In the genomic region with DNA sequence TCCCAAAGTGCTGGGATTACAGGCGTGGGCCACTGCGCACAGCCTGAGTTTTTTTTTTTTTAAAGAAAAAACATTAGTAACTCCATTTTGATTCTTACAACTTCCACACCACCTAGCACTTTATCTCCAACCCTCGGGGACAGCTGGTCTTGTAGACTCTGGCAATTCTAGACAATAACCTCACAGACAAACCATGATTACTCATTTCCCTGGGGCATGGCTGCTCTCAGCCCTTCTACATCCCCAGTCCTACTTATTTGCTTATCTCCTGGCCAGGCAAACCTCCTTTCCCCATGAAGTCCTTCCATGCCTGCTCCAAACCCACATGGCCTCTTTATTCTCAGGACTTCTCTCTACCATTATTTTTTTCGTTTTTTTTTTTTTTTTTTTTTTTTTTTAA, we compare ENCODE assay signal across 21 cellular contexts.
DNase-seq lines count a peak whose midpoint lies in the region; ATAC-seq, FAIRE-seq and TF ChIP-seq lines count a peak whose summit lies in the region.
"Had no signal": no experiment of that assay in that cellular context is flagged by ENCODE, and none has a peak within 500 bp of the region (broad histone marks: within the 10 kb centered on the region; RNA-seq: fewer than 3 reads in every experiment).

No MANE protein-coding gene starts in this region.

- intact Hi-C loops in CD4-positive, alpha-beta memory T cell (cut with micrococcal nuclease): no loop called here
- intact Hi-C loops in endothelial cell of umbilical vein (cut with micrococcal nuclease): no loop called here

- no peak overlapping the region for H2AFZ ChIP-seq in endothelial cell of umbilical vein (ENCODE audit: low read depth, low read length)
- H2AFZ ChIP-seq: neural progenitor cell had no signal

- CTCF ChIA-PET in CD4-positive, alpha-beta memory T cell (lab: Charles Lee; ENCODE audit: partially characterized antibody): interaction anchor here (1.3 to 2.3 kb wide), 2 partner anchors 12 to 15 kb away, joined by 3 to 5 read pairs; no protein-coding TSS in a partner anchor
- CTCF ChIA-PET in endothelial cell of umbilical vein (lab: Charles Lee): interaction anchor here (1.2 kb wide), 1 partner anchor 18 kb away, joined by 3 read pairs; no protein-coding TSS in a partner anchor

- H3K79me2 ChIP-seq in endothelial cell of umbilical vein (ENCODE audit: control insufficient read depth, insufficient read depth, low read length): no peaks in the 10 kb centered on the region

- no peak for DNase-seq in CD4-positive, alpha-beta memory T cell
- DNase-seq in LHCN-M2 (ENCODE audit: low read depth) (peak; percentile 91), endothelial cell of umbilical vein (ENCODE audit: low read depth, low spot score) (peak; percentile 63), myocyte (ENCODE audit: low read depth) (peak; percentile 83), NCI-H2107 (lab: John Stamatoyannopoulos, UW) (no peak), GF-D8 (lab: John Stamatoyannopoulos, UW) (no peak)
- DNase-seq: activated CD4-positive, alpha-beta T cell treated with anti-CD3 and anti-CD28 coated beads for 4 hours; activated T-cell treated with anti-CD3 and anti-CD28 coated beads, Interleukin-2, amount 50 U/mL, for 1 hour; amygdala; CD8-positive, alpha-beta T cell; effector CD8-positive, alpha-beta T cell; left lung; NCI-H1417 treated with DMSO at 0.1 percent for 48 hours; NCI-H524; small intestine; stomach; T-helper 2 cell had no signal

- H3K27me3 ChIP-seq in CD4-positive, alpha-beta memory T cell (ENCODE audit: insufficient read depth, low read length): no peaks in the 10 kb centered on the region
- H3K27me3 ChIP-seq in endothelial cell of umbilical vein (ENCODE audit: control insufficient read depth in 2 of 2, insufficient read depth in 2 of 2, low read length in 2 of 2): no peaks in the 10 kb centered on the region
- H3K27me3 ChIP-seq: left lung, neural progenitor cell, stomach had no signal

- no peak overlapping the region for H3K4me3 Mint-ChIP-seq in CD4-positive, alpha-beta memory T cell
- H3K4me3 Mint-ChIP-seq: CD8-positive, alpha-beta T cell; neural progenitor cell had no signal

- POLR2A ChIA-PET in CD4-positive, alpha-beta memory T cell (lab: Charles Lee; ENCODE audit: partially characterized antibody): no interaction called here
- POLR2A ChIA-PET in endothelial cell of umbilical vein (lab: Charles Lee): no interaction called here

- H3K9me1 ChIP-seq in endothelial cell of umbilical vein (replicated peaks; ENCODE audit: control insufficient read depth, extremely low read depth, insufficient read depth, low read length): no peaks in the 10 kb centered on the region

- TF ChIP-seq CTCF in endothelial cell of umbilical vein (IDR thresholded peaks at IDR 0.05; ENCODE audit: extremely low read depth in 1 of 2, insufficient read depth in 1 of 2, low read depth in 1 of 2, low read length in 2 of 2): no peak

- no peak overlapping the region for H3K4me3 ChIP-seq in CD4-positive, alpha-beta memory T cell (ENCODE audit: low read length in 2 of 2)
- no peak overlapping the region for H3K4me3 ChIP-seq in endothelial cell of umbilical vein (replicated peaks in 1 of 3; ENCODE audit: insufficient read depth in 1 of 3, low read depth in 1 of 3, low read length in 3 of 3)
- H3K4me3 ChIP-seq: left lung, neural progenitor cell, stomach had no signal

- H3K27ac Mint-ChIP-seq in CD4-positive, alpha-beta memory T cell: peak overlapping the region in 4 of 7 donors; percentile 42 to 62 (median 50)
- H3K27ac Mint-ChIP-seq: CD8-positive, alpha-beta T cell; neural progenitor cell had no signal

- H3K4me1 ChIP-seq in CD4-positive, alpha-beta memory T cell (ENCODE audit: insufficient read depth, low read length): no peaks in the 10 kb centered on the region
- peaks cover 14% of the 10 kb centered on the region for H3K4me1 ChIP-seq in endothelial cell of umbilical vein (ENCODE audit: control insufficient read depth, extremely low read depth, insufficient read depth, low read length)
- H3K4me1 ChIP-seq: neural progenitor cell had no signal

- no peak overlapping the region for H3K4me2 ChIP-seq in endothelial cell of umbilical vein (ENCODE audit: insufficient read depth, low read length)
- H3K4me2 ChIP-seq: neural progenitor cell had no signal

- no peaks in the 10 kb centered on the region for H3K27me3 Mint-ChIP-seq in CD4-positive, alpha-beta memory T cell

- no peaks in the 10 kb centered on the region for H4K20me1 ChIP-seq in endothelial cell of umbilical vein (replicated peaks; ENCODE audit: control insufficient read depth, extremely low read depth, insufficient read depth, low read length)

- no peaks in the 10 kb centered on the region for H3K9me3 ChIP-seq in CD4-positive, alpha-beta memory T cell (ENCODE audit: control insufficient read depth in 1 of 2, low read length in 2 of 2)
- no peaks in the 10 kb centered on the region for H3K9me3 ChIP-seq in endothelial cell of umbilical vein (replicated peaks; ENCODE audit: control insufficient read depth, insufficient read depth, low read length)

- H3K36me3 Mint-ChIP-seq in CD4-positive, alpha-beta memory T cell: peaks cover 12 to 33% of the 10 kb centered on the region in 2 donors

- no peak overlapping the region for H3K9ac ChIP-seq in endothelial cell of umbilical vein (replicated peaks; ENCODE audit: extremely low read depth, insufficient read depth, low read length)
- H3K9ac ChIP-seq: neural progenitor cell had no signal

- no peak for TF ChIP-seq POLR2A in endothelial cell of umbilical vein (IDR thresholded peaks at IDR 0.05; ENCODE audit: low read depth, low read length)

- peaks cover 0 to 6% (median 4%) of the 10 kb centered on the region in 4 donors for H3K4me1 Mint-ChIP-seq in CD4-positive, alpha-beta memory T cell

- H3K9me3 Mint-ChIP-seq in CD4-positive, alpha-beta memory T cell: peaks cover 0 to 10% (median 0%) of the 10 kb centered on the region in 8 donors
- H3K9me3 Mint-ChIP-seq: CD8-positive, alpha-beta T cell had no signal

- dilution Hi-C loops in endothelial cell of umbilical vein (cut with MboI; ENCODE audit: extremely low pct_ligation_motif_present, low sequenced_read_pairs): no loop called here

- H3K27ac ChIP-seq in CD4-positive, alpha-beta memory T cell (ENCODE audit: low read depth, low read length): no peak overlapping the region
- H3K27ac ChIP-seq in endothelial cell of umbilical vein (ENCODE audit: insufficient read depth, low read depth, low read length): no peak overlapping the region
- H3K27ac ChIP-seq: left lung, neural progenitor cell, stomach had no signal

- peak; percentile 63 for FAIRE-seq in endothelial cell of umbilical vein (lab: Jason Lieb, UNC)
- FAIRE-seq: RCC 7860, small intestine had no signal

- ATAC-seq in GM21526 (IDR thresholded peaks at IDR 0.05; ENCODE audit: low FRiP score, unreplicated experiment): no peak
- ATAC-seq in HG03469 (IDR thresholded peaks at IDR 0.05; ENCODE audit: unreplicated experiment): no peak
- ATAC-seq: CD8-positive, alpha-beta T cell; left lung had no signal

- no peaks in the 10 kb centered on the region for H3K36me3 ChIP-seq in CD4-positive, alpha-beta memory T cell (ENCODE audit: insufficient read depth, low read length)
- H3K36me3 ChIP-seq in endothelial cell of umbilical vein (ENCODE audit: control insufficient read depth in 2 of 2, extremely low read depth in 1 of 2, insufficient read depth in 2 of 2, low read length in 2 of 2): no peaks in the 10 kb centered on the region
- H3K36me3 ChIP-seq: neural progenitor cell had no signal

- BruUV-seq in endothelial cell of umbilical vein (replicated peaks; lab: Mats Ljungman, UMichigan): no TSS peak

TF ChIP-seq in endothelial cell of umbilical vein, 7 proteins besides CTCF, POLR2A, EP300 and RAD21:
- TF ChIP-seq EZH2 (IDR thresholded peaks at IDR 0.05; ENCODE audit: borderline replicate concordance, low read depth, low read length, severe bottlenecking): no peak
- peak; percentile 13 for TF ChIP-seq FOS (IDR thresholded peaks at IDR 0.05; ENCODE audit: borderline replicate concordance, insufficient read depth, low read length)
- no peak for TF ChIP-seq JUN (IDR thresholded peaks at IDR 0.05; ENCODE audit: borderline replicate concordance, insufficient read depth, insufficient read length, low read depth)
TF ChIP-seq in endothelial cell of umbilical vein: peak in this region for 1.

Comparison
In these comparisons a context has a peak if more than half of its experiments do, and no peak if none do; other contexts are left out.
1. DNase-seq: peak in LHCN-M2 (single experiment), endothelial cell of umbilical vein (single experiment) and myocyte (single experiment); none in CD4-positive, alpha-beta memory T cell (0 of 5), NCI-H2107 (single experiment) and GF-D8 (single experiment).